ENCODE assay signal across 9 cellular contexts in the genomic region with DNA sequence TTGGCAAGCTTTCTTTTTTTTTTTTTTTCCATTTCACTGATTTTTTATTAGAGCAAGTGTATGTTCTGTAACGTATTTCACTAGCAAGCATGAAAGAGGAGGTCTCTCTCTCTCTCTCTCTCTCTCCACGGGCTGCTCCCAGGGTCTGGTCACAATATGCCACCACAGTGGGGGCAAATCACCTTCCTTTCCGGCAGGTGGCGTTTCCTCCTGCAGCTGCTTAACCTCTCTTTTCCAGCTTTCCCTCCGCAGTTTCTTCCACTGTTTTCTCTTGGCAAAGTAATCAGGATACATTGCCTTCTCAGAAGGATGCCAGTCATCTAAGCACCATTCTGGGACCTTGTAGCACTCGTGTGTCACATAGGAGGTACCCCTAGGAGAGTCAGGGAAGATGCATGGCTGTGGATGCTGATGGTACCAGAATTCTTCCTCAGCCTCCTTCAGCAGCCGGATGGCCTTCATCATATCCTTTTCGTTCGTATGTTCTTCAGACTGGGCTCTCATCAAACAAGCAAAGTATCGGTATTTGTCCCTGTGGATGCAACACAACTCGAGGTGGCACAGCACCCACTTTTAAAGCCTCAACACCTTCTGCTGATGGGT.
DNase-seq lines count a peak whose midpoint lies in the region; ATAC-seq, FAIRE-seq and TF ChIP-seq lines count a peak whose summit lies in the region.
"Had no signal": no experiment of that assay in that cellular context is flagged by ENCODE, and none has a peak within 500 bp of the region (broad histone marks: within the 10 kb centered on the region; RNA-seq: fewer than 3 reads in every experiment).

No MANE protein-coding gene starts in this region.

- no peaks in the 10 kb centered on the region for H3K9me2 ChIP-seq in GM23248 (ENCODE audit: insufficient read depth)

- H3K9ac ChIP-seq in GM23248 = no peak overlapping the region

- CTCF ChIA-PET in Panc1 (lab: Charles Lee) = interaction anchor here (0.6 to 0.7 kb wide), 8 partner anchors 12 to 1477 kb away, joined by 3 to 4 read pairs (median 3); no protein-coding TSS in a partner anchor

- no peak overlapping the region for H3K4me3 Mint-ChIP-seq in mesothelial cell of epicardium

- in situ Hi-C loops in GM23248 (cut with MboI) (no loop called here), Panc1 (cut with HindIII; ENCODE audit: low pct_unique_long_range_greater_than_20kb, low sequenced_read_pairs) (no loop called here)

- POLR2A ChIA-PET in Panc1 (lab: Charles Lee) = no interaction called here

- H3K9me3 Mint-ChIP-seq in mesothelial cell of epicardium = no peaks in the 10 kb centered on the region

- no peak overlapping the region for H3K27ac ChIP-seq in GM23248
- H3K27ac ChIP-seq in Panc1 (ENCODE audit: low read length) = no peak overlapping the region

- no peak for DNase-seq in AG09319 (ENCODE audit: extremely low read depth, low read depth)
- peak; percentile 13 for DNase-seq in GM23248
- no peak for DNase-seq in Panc1 (ENCODE audit: low read depth, low spot score)
- DNase-seq in fibroblast of pulmonary artery (ENCODE audit: low read depth) = peak; percentile 2
- DNase-seq in mesothelial cell of epicardium (ENCODE audit: low spot score in 2 of 2, unreplicated experiment in 2 of 2) = no peak
- no peak for DNase-seq in NCI-H146 (lab: John Stamatoyannopoulos, UW)
- no peak for DNase-seq in T-helper 9 cell
- no peak for DNase-seq in frontal cortex (ENCODE audit: low spot score in 2 of 2)
- DNase-seq: GF-D8 had no signal

- H3K4me3 ChIP-seq in GM23248 (no peak overlapping the region), Panc1 (ENCODE audit: low read depth in 2 of 2, low read length in 2 of 2) (no peak overlapping the region), fibroblast of pulmonary artery (replicated peaks; ENCODE audit: low read depth, low read length) (no peak overlapping the region)

- no peaks in the 10 kb centered on the region for H3F3A ChIP-seq in GM23248 (ENCODE audit: insufficient read depth)

- peak; percentile 9 for TF ChIP-seq CTCF in AG09319 (IDR thresholded peaks at IDR 0.05; ENCODE audit: low read depth, low read length)
- peak; percentile 85 for TF ChIP-seq CTCF in Panc1 (IDR thresholded peaks at IDR 0.05)
- peak; percentile 34 for TF ChIP-seq CTCF in fibroblast of pulmonary artery (IDR thresholded peaks at IDR 0.05; ENCODE audit: low read length, missing control alignments)
- TF ChIP-seq CTCF in mesothelial cell of epicardium (IDR thresholded peaks at IDR 0.05; ENCODE audit: unreplicated experiment) = no peak

- no TSS peak for BruUV-seq in Panc1 (replicated peaks; lab: Mats Ljungman, UMichigan)

- no peaks in the 10 kb centered on the region for H3K4me1 Mint-ChIP-seq in mesothelial cell of epicardium

- WGBS in GM23248 (ENCODE audit: low coverage in 1 of 2, low lambda C conversion rate in 2 of 2, missing lambda C conversion rate in 2 of 2), 2 experiments = 43 to 47% methylated on average over 11 of the region's 11 CpGs

- peak; percentile 88 for ATAC-seq in Panc1

- H3K4me1 ChIP-seq in GM23248 (ENCODE audit: insufficient read depth) (no peaks in the 10 kb centered on the region), Panc1 (ENCODE audit: control insufficient read depth, insufficient read depth, low read length) (no peaks in the 10 kb centered on the region)

- no peaks in the 10 kb centered on the region for H3K36me3 Mint-ChIP-seq in mesothelial cell of epicardium

- intact Hi-C loops in Panc1 (cut with micrococcal nuclease; ENCODE audit: unreplicated experiment) = no loop called here

- no peak overlapping the region for H3K27ac Mint-ChIP-seq in mesothelial cell of epicardium

- no peaks in the 10 kb centered on the region for H3K36me3 ChIP-seq in GM23248 (ENCODE audit: low read depth)
- H3K36me3 ChIP-seq in Panc1 (ENCODE audit: control insufficient read depth, insufficient read depth, low read length) = no peaks in the 10 kb centered on the region

- no peak for FAIRE-seq in frontal cortex (lab: Jason Lieb, UNC)

- H2AFZ ChIP-seq in GM23248 = no peak overlapping the region

- H3K4me2 ChIP-seq in GM23248 (ENCODE audit: unreplicated experiment) = no peak overlapping the region

- H3K9me3 ChIP-seq in GM23248 (ENCODE audit: low read depth) = no peaks in the 10 kb centered on the region
- H3K9me3 ChIP-seq in Panc1 (ENCODE audit: control insufficient read depth, insufficient read depth, low read depth, low read length) = no peaks in the 10 kb centered on the region

- H4K20me1 ChIP-seq in GM23248 (ENCODE audit: insufficient read depth) = no peaks in the 10 kb centered on the region

- H3K79me2 ChIP-seq in GM23248 (ENCODE audit: insufficient read depth) = no peaks in the 10 kb centered on the region

- no peaks in the 10 kb centered on the region for H3K27me3 ChIP-seq in GM23248 (replicated peaks; ENCODE audit: insufficient read depth)
- H3K27me3 ChIP-seq in Panc1 (ENCODE audit: control insufficient read depth, insufficient read depth, low read length) = peaks cover 2% of the 10 kb centered on the region; the same call in 1 of the 2 replicates

- H3K27me3 Mint-ChIP-seq in mesothelial cell of epicardium (ENCODE audit: low read depth) = peaks cover 33% of the 10 kb centered on the region

Comparison
In these comparisons a context has a peak if more than half of its experiments do, and no peak if none do; other contexts are left out.
1. DNase-seq: peak in GM23248 (single experiment) and fibroblast of pulmonary artery (single experiment); none in AG09319 (single experiment), Panc1 (single experiment), mesothelial cell of epicardium (0 of 2), NCI-H146 (single experiment), T-helper 9 cell (single experiment) and frontal cortex (0 of 2).